In genomic region chr12:112015938-112016337, GRCh38 we compare ENCODE assay signal across 15 cellular contexts. TPM values are rescaled to one million over a fixed set of nuclear protein-coding genes. Genes with fewer than 3 reads are reported as not detected.
DNase-seq lines count a peak whose midpoint lies in the region; ATAC-seq, FAIRE-seq and TF ChIP-seq lines count a peak whose summit lies in the region.
"Had no signal": no experiment of that assay in that cellular context is flagged by ENCODE, and none has a peak within 500 bp of the region (broad histone marks: within the 10 kb centered on the region; RNA-seq: fewer than 3 reads in every experiment).

No MANE protein-coding gene starts in this region.

- no peak overlapping the region for H3K4me2 ChIP-seq in A549

- no peak overlapping the region for H3K27ac ChIP-seq in A549
- H3K27ac ChIP-seq in CD8-positive, alpha-beta memory T cell (ENCODE audit: low read depth, low read length) = no peak overlapping the region

- H3K36me3 ChIP-seq in CD8-positive, alpha-beta memory T cell (ENCODE audit: insufficient read depth, low read length) = peaks cover 34% of the 10 kb centered on the region

- no peaks in the 10 kb centered on the region for H3K9me3 ChIP-seq in A549
- no peaks in the 10 kb centered on the region for H3K9me3 ChIP-seq in CD8-positive, alpha-beta memory T cell (ENCODE audit: low read length)
- H3K9me3 ChIP-seq: mucosa of descending colon, upper lobe of left lung had no signal

- FAIRE-seq in A549 (lab: Jason Lieb, UNC) = no peak
- FAIRE-seq: GM12892, islet of Langerhans had no signal

- H3K4me1 Mint-ChIP-seq in CD8-positive, alpha-beta memory T cell = peaks cover 69 to 85% (median 83%) of the 10 kb centered on the region in 3 donors
- H3K4me1 Mint-ChIP-seq in activated CD8-positive, alpha-beta T cell treated with anti-CD3 and anti-CD28 coated beads for 36 hours (ENCODE audit: low read depth) = peaks cover 58% of the 10 kb centered on the region
- peaks cover 54% of the 10 kb centered on the region for H3K4me1 Mint-ChIP-seq in memory B cell

- peaks cover 32% of the 10 kb centered on the region for H3K4me1 ChIP-seq in A549
- peaks cover 66% of the 10 kb centered on the region for H3K4me1 ChIP-seq in CD8-positive, alpha-beta memory T cell (ENCODE audit: insufficient read depth, low read length)

- intact Hi-C loops in activated CD8-positive, alpha-beta T cell treated with anti-CD3 and anti-CD28 coated beads for 36 hours (cut with micrococcal nuclease) = no loop called here

- H3K27me3 ChIP-seq in CD8-positive, alpha-beta memory T cell (ENCODE audit: insufficient read depth, low read length, poor library complexity, severe bottlenecking) = no peaks in the 10 kb centered on the region
- H3K27me3 ChIP-seq: upper lobe of left lung had no signal

- peak overlapping the region; percentile 49 to 91 (median 82) for H3K27ac Mint-ChIP-seq in CD8-positive, alpha-beta memory T cell
- peak overlapping the region; percentile 72 for H3K27ac Mint-ChIP-seq in activated CD8-positive, alpha-beta T cell treated with anti-CD3 and anti-CD28 coated beads for 36 hours
- peak overlapping the region; percentile 97 for H3K27ac Mint-ChIP-seq in memory B cell

- peak overlapping the region; percentile 40 to 87 (median 63) for H3K4me3 Mint-ChIP-seq in CD8-positive, alpha-beta memory T cell
- H3K4me3 Mint-ChIP-seq in activated CD8-positive, alpha-beta T cell treated with anti-CD3 and anti-CD28 coated beads for 36 hours = peak overlapping the region; percentile 22
- H3K4me3 Mint-ChIP-seq in memory B cell = peak overlapping the region; percentile 58

- CTCF ChIA-PET in A549 (lab: Yijun Ruan, JAX) = interaction anchor here (1.2 to 1.3 kb wide), 2 partner anchors 10 to 71 kb away, joined by 3 to 5 read pairs; no protein-coding TSS in a partner anchor
- CTCF ChIA-PET in CD8-positive, alpha-beta memory T cell (lab: Charles Lee) = interaction anchor here (1.0 to 5.2 kb wide), 3 partner anchors 18 to 72 kb away, joined by 4 to 129 read pairs (median 5); no protein-coding TSS in a partner anchor
- CTCF ChIA-PET in activated CD8-positive, alpha-beta T cell treated with anti-CD3 and anti-CD28 coated beads for 36 hours (lab: Charles Lee) = interaction anchor here (0.8 to 3.5 kb wide), 3 partner anchors 9 to 371 kb away, joined by 3 to 31 read pairs (median 4); no protein-coding TSS in a partner anchor

- ATAC-seq in A549 (no peak), memory B cell (ENCODE audit: low read depth) (no peak), HG03469 (IDR thresholded peaks at IDR 0.05; ENCODE audit: unreplicated experiment) (no peak), left lobe of liver (no peak), GM21515 (IDR thresholded peaks at IDR 0.05; ENCODE audit: unreplicated experiment) (no peak), GM18502 (IDR thresholded peaks at IDR 0.05; ENCODE audit: poor library complexity, unreplicated experiment) (no peak)
- no peak for ATAC-seq in activated CD8-positive, alpha-beta T cell treated with anti-CD3 and anti-CD28 coated beads for 36 hours
- ATAC-seq: mucosa of descending colon had no signal

- TF ChIP-seq RAD21 in A549 (conservative IDR thresholded peaks at IDR 0.05 in 1 of 2, IDR thresholded peaks at IDR 0.05 in 1 of 2) = no peak

- no peak overlapping the region for H3K4me3 ChIP-seq in A549
- H3K4me3 ChIP-seq in CD8-positive, alpha-beta memory T cell (ENCODE audit: low read length) = no peak overlapping the region
- H3K4me3 ChIP-seq: mucosa of descending colon, upper lobe of left lung had no signal

- no peak for TF ChIP-seq EP300 in A549 (IDR thresholded peaks at IDR 0.05)

- 96% methylated on average over 6 of the region's 6 CpGs for WGBS in A549 (ENCODE audit: missing lambda C conversion rate)

- H3K9me3 Mint-ChIP-seq in CD8-positive, alpha-beta memory T cell = no peaks in the 10 kb centered on the region
- no peaks in the 10 kb centered on the region for H3K9me3 Mint-ChIP-seq in activated CD8-positive, alpha-beta T cell treated with anti-CD3 and anti-CD28 coated beads for 36 hours
- peaks cover 7% of the 10 kb centered on the region for H3K9me3 Mint-ChIP-seq in memory B cell

- no peaks in the 10 kb centered on the region for H3K27me3 Mint-ChIP-seq in CD8-positive, alpha-beta memory T cell
- no peaks in the 10 kb centered on the region for H3K27me3 Mint-ChIP-seq in activated CD8-positive, alpha-beta T cell treated with anti-CD3 and anti-CD28 coated beads for 36 hours
- no peaks in the 10 kb centered on the region for H3K27me3 Mint-ChIP-seq in memory B cell

- no peak for TF ChIP-seq CTCF in A549 (IDR thresholded peaks at IDR 0.05)
- no peak for TF ChIP-seq CTCF in activated CD8-positive, alpha-beta T cell treated with anti-CD3 and anti-CD28 coated beads for 36 hours (IDR thresholded peaks at IDR 0.05)

- TF ChIP-seq POLR2A in A549 (IDR thresholded peaks at IDR 0.05; ENCODE audit: low read length) = no peak

- no peak for DNase-seq in A549 (ENCODE audit: low read depth in 1 of 2, low spot score in 1 of 2)
- no peak for DNase-seq in CD8-positive, alpha-beta memory T cell
- DNase-seq in activated CD8-positive, alpha-beta T cell treated with anti-CD3 and anti-CD28 coated beads for 36 hours = no peak
- no peak for DNase-seq in memory B cell (ENCODE audit: low spot score in 2 of 2)
- DNase-seq in left lobe of liver (ENCODE audit: low spot score) = no peak
- DNase-seq: activated effector memory CD4-positive, alpha-beta T cell treated with Interleukin-2 at 50 U/mL for 16 hours; AML-193; EL; mucosa of descending colon had no signal

- POLR2A ChIA-PET in A549 (lab: Yijun Ruan, JAX) = no interaction called here
- POLR2A ChIA-PET in CD8-positive, alpha-beta memory T cell (lab: Charles Lee) = interaction anchor here (1.1 kb wide), 1 partner anchor 12 kb away, joined by 4 read pairs; no protein-coding TSS in a partner anchor
- POLR2A ChIA-PET in activated CD8-positive, alpha-beta T cell treated with anti-CD3 and anti-CD28 coated beads for 36 hours (lab: Charles Lee) = interaction anchor here (0.9 kb wide), 1 partner anchor 60 kb away, joined by 3 read pairs; no protein-coding TSS in a partner anchor

- H3K36me3 Mint-ChIP-seq in CD8-positive, alpha-beta memory T cell = peaks cover 9 to 73% (median 20%) of the 10 kb centered on the region in 3 donors
- H3K36me3 Mint-ChIP-seq in activated CD8-positive, alpha-beta T cell treated with anti-CD3 and anti-CD28 coated beads for 36 hours (ENCODE audit: low read depth) = peaks cover 57% of the 10 kb centered on the region
- H3K36me3 Mint-ChIP-seq in memory B cell = peaks cover 21% of the 10 kb centered on the region

TF ChIP-seq in A549, 52 proteins besides CTCF, POLR2A, EP300 and RAD21:
- no peak for TF ChIP-seq TFCP2L1 (CRISPR knock-in tag; IDR thresholded peaks at IDR 0.05)
- no peak for TF ChIP-seq SREBF2 (IDR thresholded peaks at IDR 0.05)
- TF ChIP-seq KDM1A (IDR thresholded peaks at IDR 0.05; ENCODE audit: low read depth) = 0 out of 2 replicates have a peak, but pooled peaks have one; percentile 36
- TF ChIP-seq BCL3 (IDR thresholded peaks at IDR 0.05) = no peak
- TF ChIP-seq HOXA7 (CRISPR knock-in tag; IDR thresholded peaks at IDR 0.05) = no peak
- no peak for TF ChIP-seq RCOR1 (IDR thresholded peaks at IDR 0.05; ENCODE audit: low read depth, low read length)

RNA-seq across cellular contexts. Expression of gene ERP29, which starts 2.7 kb away (rescaled TPM):
- polyA plus RNA-seq in A549 (2011; rRNA removed) = 87.3 and 115 TPM in 2 replicates
- polyA plus RNA-seq in A549 (2012; cell fraction: cytosol; rRNA removed) = 96.2 and 103 TPM in 2 replicates
- 70.3 and 74.3 TPM in 2 replicates for polyA plus RNA-seq in A549 (2012; cell fraction: nucleus; rRNA removed)
- polyA plus RNA-seq in A549 (2017; fragmentation: RNase III; extraction: RNeasy Plus Mini Kit Qiagen cat#74134 plus additional on column Dnase treatment) = 138 to 161 TPM (median 157 TPM) in 3 replicates
- 21.3 and 23.4 TPM in 2 replicates for polyA minus RNA-seq in A549 (2011; rRNA and poly(A)+ RNA removed)
- 10 to 100 TPM; 87.4 to 88.0 TPM for total RNA-seq in CD8-positive, alpha-beta memory T cell
- 188 TPM for polyA plus RNA-seq in CD8-positive, alpha-beta memory T cell
- total RNA-seq in activated CD8-positive, alpha-beta T cell treated with anti-CD3 and anti-CD28 coated beads for 36 hours = 10 to 100 TPM; 82.9 to 83.7 TPM
- 98.3 TPM for total RNA-seq in left lobe of liver

RNA-seq across cellular contexts. Expression of gene TMEM116, which starts 3.0 kb away (rescaled TPM):
- polyA plus RNA-seq in A549 (2011; rRNA removed) (22.4 and 25.3 TPM in 2 replicates), A549 (2017; fragmentation: RNase III; extraction: RNeasy Plus Mini Kit Qiagen cat#74134 plus additional on column Dnase treatment) (10.6 to 11.6 TPM (median 11.0 TPM) in 3 replicates)
- 9.6 and 12.2 TPM in 2 replicates for polyA plus RNA-seq in A549 (2012; cell fraction: cytosol; rRNA removed)
- polyA plus RNA-seq in A549 (2012; cell fraction: nucleus; rRNA removed) = 5.6 and 12.3 TPM in 2 replicates
- polyA minus RNA-seq in A549 (2011; rRNA and poly(A)+ RNA removed) = 19.4 and 19.8 TPM in 2 replicates
- total RNA-seq in CD8-positive, alpha-beta memory T cell = 10 to 100 TPM; 13.1 to 13.7 TPM
- 28.4 TPM for polyA plus RNA-seq in CD8-positive, alpha-beta memory T cell
- 10 to 100 TPM; 13.8 to 16.3 TPM for total RNA-seq in activated CD8-positive, alpha-beta T cell treated with anti-CD3 and anti-CD28 coated beads for 36 hours
- total RNA-seq in left lobe of liver = 9.1 TPM
